ENCODE assay signal across 8 cellular contexts in the genomic region with DNA sequence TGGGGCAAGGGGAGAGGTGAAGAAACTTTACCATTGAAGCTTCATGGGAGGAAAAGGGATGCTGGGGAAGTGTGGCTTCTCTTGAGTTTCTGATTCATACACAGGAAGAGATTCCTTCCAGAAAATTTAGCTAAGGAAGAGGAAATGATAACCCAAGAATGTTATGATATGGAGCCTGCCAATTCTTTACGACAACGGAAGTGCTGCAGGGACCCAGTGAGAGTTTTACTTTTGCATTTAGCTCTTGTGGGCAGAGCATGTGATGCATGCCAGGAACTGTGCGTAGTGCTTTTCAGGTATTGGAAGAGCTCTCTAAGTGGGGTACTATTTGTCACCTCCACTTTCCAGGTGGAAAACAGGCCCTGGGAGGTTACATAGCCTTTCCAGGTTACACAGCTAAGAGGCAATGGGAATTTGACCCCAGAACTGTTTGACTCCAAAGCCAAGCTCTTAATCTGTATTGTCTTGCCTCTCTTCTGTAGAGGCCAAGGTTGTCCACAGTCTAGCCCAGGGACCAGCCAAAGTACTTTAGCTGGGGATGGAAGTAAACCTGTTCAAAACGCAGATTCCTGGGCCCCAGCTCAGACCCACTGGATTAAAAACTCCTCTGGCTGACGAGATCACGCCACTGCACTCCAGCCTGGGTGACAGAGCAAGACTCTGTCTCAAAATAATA. TPM values are rescaled to one million over a fixed set of nuclear protein-coding genes. Genes with fewer than 3 reads are reported as not detected.
DNase-seq lines count a peak whose midpoint lies in the region; ATAC-seq and TF ChIP-seq lines count a peak whose summit lies in the region.

No MANE protein-coding gene starts in this region.

- H3K27ac ChIP-seq in heart left ventricle (peak overlapping the region in 11 of 12 donors; percentile 14 to 84 (median 63)), aorta (ENCODE audit: low read depth in 1 of 2, low read length in 2 of 2) (no peak overlapping the region), A673 (ENCODE audit: low read depth, low read length, poor library complexity, severe bottlenecking) (no peak overlapping the region), dorsolateral prefrontal cortex (peak overlapping the region in 2 of 59 donors; percentile 1 to 49)

- ATAC-seq in GM21619 (IDR thresholded peaks at IDR 0.05; ENCODE audit: unreplicated experiment) (peak; percentile 85), heart left ventricle (peak in 3 of 4 donors; percentile 68 to 94 (median 77)), aorta (ENCODE audit: low FRiP score) (peak; percentile 60)

- WGBS in heart left ventricle, 4 donors, result 62 to 72% (median 68%) methylated on average over 6 of the region's 6 CpGs
- 72 to 74% methylated on average over 6 of the region's 6 CpGs for WGBS in aorta, 2 donors

- H3K9me3 ChIP-seq in heart left ventricle (peaks cover 0 to 5% (median 0%) of the 10 kb centered on the region in 12 donors), aorta (ENCODE audit: control insufficient read depth, low read length) (no peaks in the 10 kb centered on the region), A673 (ENCODE audit: low read depth, low read length, poor library complexity, severe bottlenecking) (no peaks in the 10 kb centered on the region)

- H3K4me3 ChIP-seq in heart left ventricle, result no peak overlapping the region
- no peak overlapping the region for H3K4me3 ChIP-seq in aorta (ENCODE audit: low read length in 2 of 2)
- no peak overlapping the region for H3K4me3 ChIP-seq in A673 (ENCODE audit: low read depth, low read length, poor library complexity, severe bottlenecking)
- H3K4me3 ChIP-seq in dorsolateral prefrontal cortex, result no peak overlapping the region

- POLR2A ChIA-PET in A673 (lab: Charles Lee; ENCODE audit: low non-redundant PET), result no interaction called here

- no peaks in the 10 kb centered on the region for H3K27me3 ChIP-seq in heart left ventricle
- no peaks in the 10 kb centered on the region for H3K27me3 ChIP-seq in aorta (ENCODE audit: control insufficient read depth in 1 of 2, insufficient read depth in 2 of 2, low read length in 1 of 2)
- H3K27me3 ChIP-seq in A673 (replicated peaks; ENCODE audit: insufficient read depth, low read depth, low read length, poor library complexity), result peaks cover 43% of the 10 kb centered on the region
- H3K27me3 ChIP-seq in dorsolateral prefrontal cortex, result no peaks in the 10 kb centered on the region

- peak; percentile 89 for DNase-seq in A172 (ENCODE audit: low spot score)
- peak; percentile 22 for DNase-seq in UCSD-AML1 (lab: John Stamatoyannopoulos, UW; ENCODE audit: unreplicated experiment)
- peak in 3 of 5 donors; percentile 36 to 57 (median 39) for DNase-seq in heart left ventricle
- DNase-seq in aorta, result no peak
- no peak for DNase-seq in A673 (ENCODE audit: low spot score)
- no peak for DNase-seq in cerebellum (ENCODE audit: low spot score)
- no peak for DNase-seq in dorsolateral prefrontal cortex

- no peak for TF ChIP-seq CTCF in heart left ventricle (IDR thresholded peaks at IDR 0.05)
- no peak for TF ChIP-seq CTCF in A673 (conservative IDR thresholded peaks at IDR 0.05; ENCODE audit: low read depth, low read length)
- no peak for TF ChIP-seq CTCF in dorsolateral prefrontal cortex (IDR thresholded peaks at IDR 0.05 in 54 of 56, conservative IDR thresholded peaks at IDR 0.05 in 2 of 56; ENCODE audit: low read depth in 1 of 56, partially characterized antibody in 56 of 56)

- BruUV-seq in A673 (replicated peaks; lab: Mats Ljungman, UMichigan), result no TSS peak

- no peaks in the 10 kb centered on the region for H3K36me3 ChIP-seq in heart left ventricle
- no peaks in the 10 kb centered on the region for H3K36me3 ChIP-seq in aorta (ENCODE audit: control insufficient read depth in 1 of 2, insufficient read depth in 2 of 2, low read length in 1 of 2)
- H3K36me3 ChIP-seq in A673 (ENCODE audit: insufficient read depth, low read length, poor library complexity, severe bottlenecking), result no peaks in the 10 kb centered on the region

- intact Hi-C loops in heart left ventricle (cut with DNase I), result no loop called here
- intact Hi-C loops in aorta (cut with DNase I), result no loop called here
- intact Hi-C loops in A673 (cut with micrococcal nuclease; ENCODE audit: unreplicated experiment), result no loop called here
- intact Hi-C loops in dorsolateral prefrontal cortex (cut with DNase I), result no loop called here

- H3K4me1 ChIP-seq in heart left ventricle (peaks cover 0 to 59% (median 12%) of the 10 kb centered on the region in 12 donors), aorta (ENCODE audit: control insufficient read depth in 1 of 2, insufficient read depth in 2 of 2, low read length in 2 of 2) (no peaks in the 10 kb centered on the region), A673 (ENCODE audit: insufficient read depth, low read length, poor library complexity, severe bottlenecking) (no peaks in the 10 kb centered on the region)

- CTCF ChIA-PET in A673 (lab: Charles Lee), result no interaction called here

- no peak for TF ChIP-seq POLR2A in heart left ventricle (IDR thresholded peaks at IDR 0.05)

RNA-seq across cellular contexts. Expression of a gene that starts 23.0 kb away (rescaled TPM):
- 8.5 and 13.9 TPM in 2 replicates for total RNA-seq in A172 (2014; rRNA removed; shearing (Covaris generic))
- total RNA-seq in heart left ventricle (10 to 100 TPM in 1 of 9 donors, 1 to 10 TPM in 8; 2.3 to 16.8 (median 3.6) TPM), aorta (10 to 100 TPM; 11.8 to 17.3 TPM), A673 (2021) (0.79 TPM in 1 of 2 replicates, not detected in the other), cerebellum (7.9 TPM), dorsolateral prefrontal cortex (1 to 10 TPM in 117 of 120 experiments, under 1 TPM in 3; 0.72 to 8.1 (median 2.9) TPM)
- polyA plus RNA-seq in heart left ventricle (1 to 10 TPM; 2.7 to 3.8 TPM), aorta (1 to 10 TPM; 2.0 to 5.0 TPM)

Comparison
In these comparisons a context has a peak if more than half of its experiments do, and no peak if none do; other contexts are left out.
1. DNase-seq: peak in A172 (single experiment), UCSD-AML1 (single experiment) and heart left ventricle (3 of 5); none in aorta (0 of 2), A673 (single experiment), cerebellum (single experiment) and dorsolateral prefrontal cortex (0 of 10).
2. H3K27ac ChIP-seq: peak in heart left ventricle (11 of 12); none in aorta (0 of 2) and A673 (single experiment).
3. Peak in every context shown above with its lines, with median percentiles within 50 percentile points of each other: ATAC-seq.